Comparison of ENCODE assay signal across 8 cellular contexts in the genomic region with DNA sequence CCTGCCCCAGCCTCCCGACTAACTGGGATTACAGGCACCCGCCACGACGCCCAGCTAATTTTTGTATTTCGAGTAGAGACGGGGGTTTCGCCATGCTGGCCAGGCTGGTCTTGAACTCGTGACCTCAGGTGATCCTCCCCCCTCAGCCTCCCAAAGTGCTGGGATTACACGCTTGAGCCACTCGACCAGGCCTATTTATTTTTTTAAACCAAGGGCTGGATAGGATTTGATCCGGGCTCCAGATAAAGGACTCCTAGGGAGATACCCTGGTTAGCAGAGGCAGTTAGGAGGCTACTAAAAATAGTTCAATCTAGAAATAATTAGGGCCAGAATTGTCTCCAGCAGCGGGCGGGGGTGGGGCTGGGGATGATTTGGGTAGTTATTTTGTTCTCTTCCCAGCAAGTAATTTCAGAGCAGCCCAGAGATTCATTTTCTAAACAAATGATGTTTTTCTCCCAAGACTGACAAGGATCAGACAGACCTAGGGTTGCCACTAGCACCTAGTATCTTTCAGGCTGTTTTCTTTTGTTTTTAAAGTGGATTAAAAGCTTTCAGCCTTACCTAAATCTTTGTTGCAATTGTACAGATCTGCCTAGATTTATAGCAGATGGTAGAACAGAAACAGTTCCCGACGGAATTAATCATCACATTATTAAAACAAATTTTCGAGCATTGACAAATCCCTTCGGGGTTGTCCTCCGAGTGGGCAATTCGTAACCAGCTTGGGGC. TPM values are rescaled to one million over a fixed set of nuclear protein-coding genes. Genes with fewer than 3 reads are reported as not detected.
DNase-seq lines count a peak whose midpoint lies in the region; ATAC-seq, FAIRE-seq and TF ChIP-seq lines count a peak whose summit lies in the region.

No MANE protein-coding gene starts in this region.

- no peaks in the 10 kb centered on the region for H3K9me3 ChIP-seq in left ventricle myocardium inferior (replicated peaks)
- no peaks in the 10 kb centered on the region for H3K9me3 ChIP-seq in keratinocyte (ENCODE audit: control insufficient read depth, low read depth, low read length)
- H3K9me3 ChIP-seq in thymus (ENCODE audit: control insufficient read depth): no peaks in the 10 kb centered on the region

- peaks cover 18% of the 10 kb centered on the region for H3K36me3 Mint-ChIP-seq in activated T-helper 2 cell treated with anti-CD3 and anti-CD28 coated beads, Interferon-gamma antibody, Interleukin-2, Interleukin-4, amounts not matched to agents 10 μg/mL and 5 μg/mL and 100 μg/mL, durations not matched to agents 14 hours and 24 hours and 36 hours (ENCODE audit: low read depth)

- H3K4me1 ChIP-seq in left ventricle myocardium inferior (peaks cover 50% of the 10 kb centered on the region), keratinocyte (ENCODE audit: control insufficient read depth, extremely low read depth, insufficient read depth, low read length) (peaks cover 10% of the 10 kb centered on the region), thymus (ENCODE audit: control insufficient read depth, insufficient read depth, low read length) (peaks cover 5% of the 10 kb centered on the region)

- H3K36me3 ChIP-seq in left ventricle myocardium inferior (no peaks in the 10 kb centered on the region), keratinocyte (ENCODE audit: control insufficient read depth in 2 of 2, extremely low read depth in 1 of 2, insufficient read depth in 2 of 2, low read length in 2 of 2) (peaks cover 0 to 3% of the 10 kb centered on the region in 2 experiments), thymus (ENCODE audit: control insufficient read depth, insufficient read depth) (peaks cover 5% of the 10 kb centered on the region)

- peaks cover 47% of the 10 kb centered on the region for H3K4me1 Mint-ChIP-seq in activated T-helper 2 cell treated with anti-CD3 and anti-CD28 coated beads, Interferon-gamma antibody, Interleukin-2, Interleukin-4, amounts not matched to agents 10 μg/mL and 5 μg/mL and 100 μg/mL, durations not matched to agents 14 hours and 24 hours and 36 hours (ENCODE audit: low read depth)

- WGBS in thymus: 66% methylated on average over 19 of the region's 19 CpGs

- dilution Hi-C loops in keratinocyte (cut with MboI; ENCODE audit: extremely low pct_ligation_motif_present, low sequenced_read_pairs): loop anchor here (25.0 kb wide), 1 partner anchor 254 kb away; the partner anchor contains the start of gene SMNDC1

- H3K4me2 ChIP-seq in keratinocyte (ENCODE audit: control insufficient read depth, extremely low read depth, insufficient read depth, low read depth, low read length): peak overlapping the region; percentile 77

- H3K27ac ChIP-seq in left ventricle myocardium inferior (replicated peaks) (peak overlapping the region; percentile 94), keratinocyte (ENCODE audit: control insufficient read depth, insufficient read depth, low read length) (peak overlapping the region; percentile 97), thymus (ENCODE audit: low read depth) (peak overlapping the region; percentile 94)

- no peak for ATAC-seq in left cardiac atrium
- ATAC-seq in GM19035 (IDR thresholded peaks at IDR 0.05; ENCODE audit: unreplicated experiment): no peak
- no peak for ATAC-seq in GM21447 (IDR thresholded peaks at IDR 0.05; ENCODE audit: unreplicated experiment)

- H3K9me1 ChIP-seq in keratinocyte (ENCODE audit: control insufficient read depth, extremely low read depth, insufficient read depth, low read length): no peaks in the 10 kb centered on the region

- no peak for FAIRE-seq in keratinocyte (lab: Jason Lieb, UNC)

- peak overlapping the region; percentile 90 for H3K4me3 Mint-ChIP-seq in activated T-helper 2 cell treated with anti-CD3 and anti-CD28 coated beads, Interferon-gamma antibody, Interleukin-2, Interleukin-4, amounts not matched to agents 10 μg/mL and 5 μg/mL and 100 μg/mL, durations not matched to agents 14 hours and 24 hours and 36 hours (ENCODE audit: low read depth)

- H2AFZ ChIP-seq in keratinocyte (ENCODE audit: control insufficient read depth, low read length): peak overlapping the region; percentile 98

- H3K79me2 ChIP-seq in keratinocyte (ENCODE audit: control insufficient read depth, insufficient read depth, low read length): peaks cover 39% of the 10 kb centered on the region

- H3K9ac ChIP-seq in keratinocyte (ENCODE audit: control insufficient read depth, extremely low read depth, insufficient read depth, low read length): peak overlapping the region; percentile 95

- DNase-seq in left ventricle myocardium inferior (no peak), left cardiac atrium (no peak), keratinocyte (ENCODE audit: low read depth, low spot score) (no peak), CD1c-positive myeloid dendritic cell (ENCODE audit: extremely low spot score) (no peak)
- DNase-seq in activated T-helper 2 cell treated with anti-CD3 and anti-CD28 coated beads, Interferon-gamma antibody, Interleukin-2, Interleukin-4, amounts not matched to agents 10 μg/mL and 5 μg/mL and 100 μg/mL, durations not matched to agents 14 hours and 24 hours and 36 hours (ENCODE audit: low spot score): no peak

- H3K27ac Mint-ChIP-seq in activated T-helper 2 cell treated with anti-CD3 and anti-CD28 coated beads, Interferon-gamma antibody, Interleukin-2, Interleukin-4, amounts not matched to agents 10 μg/mL and 5 μg/mL and 100 μg/mL, durations not matched to agents 14 hours and 24 hours and 36 hours: peak overlapping the region; percentile 98

- H3K27me3 ChIP-seq in left ventricle myocardium inferior (ENCODE audit: low read depth): peaks cover 6% of the 10 kb centered on the region
- H3K27me3 ChIP-seq in keratinocyte (ENCODE audit: control insufficient read depth, extremely low read depth, insufficient read depth, low read length): no peaks in the 10 kb centered on the region
- H3K27me3 ChIP-seq in thymus (ENCODE audit: control insufficient read depth, insufficient read depth): no peaks in the 10 kb centered on the region

- peaks cover 12% of the 10 kb centered on the region for H3K27me3 Mint-ChIP-seq in activated T-helper 2 cell treated with anti-CD3 and anti-CD28 coated beads, Interferon-gamma antibody, Interleukin-2, Interleukin-4, amounts not matched to agents 10 μg/mL and 5 μg/mL and 100 μg/mL, durations not matched to agents 14 hours and 24 hours and 36 hours (ENCODE audit: low read depth)

- peak overlapping the region; percentile 98 for H3K4me3 ChIP-seq in left ventricle myocardium inferior
- peak overlapping the region; percentile 89 to 98 (median 90) for H3K4me3 ChIP-seq in keratinocyte (ENCODE audit: control insufficient read depth in 2 of 3, extremely low read depth in 1 of 3, insufficient read depth in 2 of 3, low read depth in 1 of 3, low read length in 3 of 3)
- peak overlapping the region; percentile 99 for H3K4me3 ChIP-seq in thymus (ENCODE audit: low read length)

- no peaks in the 10 kb centered on the region for H3K9me3 Mint-ChIP-seq in activated T-helper 2 cell treated with anti-CD3 and anti-CD28 coated beads, Interferon-gamma antibody, Interleukin-2, Interleukin-4, amounts not matched to agents 10 μg/mL and 5 μg/mL and 100 μg/mL, durations not matched to agents 14 hours and 24 hours and 36 hours

- no peaks in the 10 kb centered on the region for H4K20me1 ChIP-seq in keratinocyte (ENCODE audit: control insufficient read depth, extremely low read depth, insufficient read depth, low read length)

- intact Hi-C loops in left ventricle myocardium inferior (cut with micrococcal nuclease) (no loop called here), left cardiac atrium (cut with DNase I) (no loop called here)
- intact Hi-C loops in activated T-helper 2 cell treated with anti-CD3 and anti-CD28 coated beads, Interferon-gamma antibody, Interleukin-2, Interleukin-4, amounts not matched to agents 10 μg/mL and 5 μg/mL and 100 μg/mL, durations not matched to agents 14 hours and 24 hours and 36 hours (cut with micrococcal nuclease): loop anchor here (1.0 to 10.0 kb wide), 7 partner anchors 30 to 642 kb away; partner anchors contain the start of gene XPNPEP1

- TF ChIP-seq CTCF in left ventricle myocardium inferior (IDR thresholded peaks at IDR 0.05; ENCODE audit: borderline replicate concordance): no peak
- TF ChIP-seq CTCF in keratinocyte (optimal IDR thresholded peaks at IDR 0.05 in 1 of 3, IDR thresholded peaks at IDR 0.05 in 1 of 3, conservative IDR thresholded peaks at IDR 0.05 in 1 of 3; ENCODE audit: extremely low read depth in 1 of 3, insufficient read depth in 2 of 3, low read length in 3 of 3): no peak

RNA-seq across cellular contexts. Expression of gene SMC3, which starts 0.9 kb away (rescaled TPM):
- total RNA-seq in left ventricle myocardium inferior: 20.9 TPM
- total RNA-seq in left cardiac atrium: 10 to 100 TPM; 23.8 to 24.4 TPM
- total RNA-seq in activated T-helper 2 cell treated with anti-CD3 and anti-CD28 coated beads, Interferon-gamma antibody, Interleukin-2, Interleukin-4, amounts not matched to agents 10 μg/mL and 5 μg/mL and 100 μg/mL, durations not matched to agents 14 hours and 24 hours and 36 hours: 78.4 and 78.8 TPM in 2 replicates
- 6.2 to 16.3 TPM (median 12.2 TPM) in 3 replicates for polyA plus RNA-seq in keratinocyte
- polyA plus RNA-seq in keratinocyte (2011; ENCODE audit: low read depth): 76.4 TPM
- polyA plus RNA-seq in keratinocyte (2011; cell fraction: cytosol; rRNA removed): 6.2 and 9.8 TPM in 2 replicates
- polyA plus RNA-seq in keratinocyte (2011; cell fraction: nucleus; rRNA removed): 9.5 and 17.2 TPM in 2 replicates
- polyA plus RNA-seq in keratinocyte (2012; ENCODE audit: low replicate concordance): 15.1 and 21.7 TPM in 2 replicates
- 1.8 to 8.1 TPM (median 2.2 TPM) in 3 replicates for polyA minus RNA-seq in keratinocyte
- 6.1 TPM for polyA minus RNA-seq in keratinocyte (2011; cell fraction: cytosol; rRNA and poly(A)+ RNA removed)
- 4.3 and 7.1 TPM in 2 replicates for polyA minus RNA-seq in keratinocyte (2011; cell fraction: nucleus; rRNA and poly(A)+ RNA removed)
- 24.6 TPM for polyA plus RNA-seq in thymus
